ENCODE assay signal across 14 cellular contexts in the genomic region with DNA sequence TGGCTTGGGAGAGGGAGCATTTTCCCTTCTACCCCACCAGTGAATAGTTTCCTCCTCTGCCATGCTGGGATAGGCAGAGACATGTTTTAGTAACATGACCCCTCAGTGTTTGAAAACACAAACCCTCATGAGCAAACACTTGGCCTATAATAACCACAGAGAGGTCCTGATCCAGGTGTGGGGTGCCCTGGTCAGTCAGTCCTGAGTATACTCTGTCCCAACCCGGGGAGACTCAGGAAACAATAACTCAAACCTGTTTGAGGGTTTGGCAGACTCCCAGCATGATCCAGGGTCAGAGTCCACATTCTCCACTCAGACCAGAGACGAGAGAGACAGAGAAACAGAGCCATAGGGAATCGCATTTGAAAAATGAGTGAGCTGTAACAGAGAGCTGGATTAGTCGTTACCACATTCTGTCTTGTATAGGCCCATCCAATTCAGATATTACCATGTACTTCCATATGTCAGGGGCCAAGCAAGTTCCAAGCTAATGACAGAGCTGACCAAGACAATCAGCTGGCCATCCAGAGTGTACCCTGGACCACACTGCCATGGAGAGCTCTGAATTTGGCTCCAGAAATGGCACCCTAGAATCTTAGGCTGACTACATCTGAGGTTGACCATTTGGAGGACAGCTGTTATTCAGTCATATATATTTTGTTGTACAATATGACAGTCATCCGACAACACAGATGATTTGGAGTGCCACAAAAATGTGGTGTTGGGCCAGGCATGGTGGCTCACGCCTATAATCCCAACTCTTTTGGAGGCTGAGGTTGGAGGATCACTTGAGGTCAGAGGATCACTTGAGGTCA. TPM values are rescaled to one million over a fixed set of nuclear protein-coding genes. Genes with fewer than 3 reads are reported as not detected.
DNase-seq lines count a peak whose midpoint lies in the region; ATAC-seq and TF ChIP-seq lines count a peak whose summit lies in the region.
"Had no signal": no experiment of that assay in that cellular context is flagged by ENCODE, and none has a peak within 500 bp of the region (broad histone marks: within the 10 kb centered on the region; RNA-seq: fewer than 3 reads in every experiment).

No MANE protein-coding gene starts in this region.

- TF ChIP-seq POLR2A in body of pancreas (IDR thresholded peaks at IDR 0.05): peak in 2 of 3 donors; percentile 17 to 26

- H3K36me3 ChIP-seq in body of pancreas (replicated peaks in 1 of 2; ENCODE audit: insufficient read depth in 1 of 2, low read depth in 2 of 2): no peaks in the 10 kb centered on the region

- H3K4me1 ChIP-seq in body of pancreas: peaks cover 60% of the 10 kb centered on the region

- ATAC-seq in body of pancreas (peak; percentile 83), HG03354 (IDR thresholded peaks at IDR 0.05; ENCODE audit: poor library complexity, severe bottlenecking, unreplicated experiment) (no peak)
- ATAC-seq: activated CD8-positive, alpha-beta memory T cell treated with anti-CD3 and anti-CD28 coated beads, Interleukin-2, amount 10 ng/mL, durations not matched to agents 7 days and 5 days; Panc1 had no signal

- WGBS in body of pancreas, 2 donors: 39 to 41% methylated on average over 6 of the region's 6 CpGs

- H3K27ac ChIP-seq in 22Rv1 (peak overlapping the region; percentile 32), body of pancreas (peak overlapping the region; percentile 77 to 88 (median 84))

- TF ChIP-seq CTCF in 22Rv1 (IDR thresholded peaks at IDR 0.05) (no peak), body of pancreas (IDR thresholded peaks at IDR 0.05) (no peak)

- H3K4me3 ChIP-seq in body of pancreas: no peak overlapping the region

- peak; percentile 95 for DNase-seq in HuH-7.5 (ENCODE audit: low spot score)
- peak; percentile 88 to 94 (median 92) for DNase-seq in body of pancreas
- DNase-seq in lung microvascular endothelial cell (ENCODE audit: low read depth in 2 of 2): peak; percentile 24 to 28
- no peak for DNase-seq in KG1 (lab: John Stamatoyannopoulos, UW)
- DNase-seq in Kasumi-1 (lab: John Stamatoyannopoulos, UW): no peak
- no peak for DNase-seq in NCI-H1436 treated with DMSO at 0.1 percent for 48 hours (lab: John Stamatoyannopoulos, UW)
- DNase-seq: activated CD8-positive, alpha-beta memory T cell treated with anti-CD3 and anti-CD28 coated beads, Interleukin-2, amount 10 ng/mL, durations not matched to agents 7 days and 5 days; activated naive CD8-positive, alpha-beta T cell treated with anti-CD3 and anti-CD28 coated beads, Interleukin-2, amount 10 ng/mL, durations not matched to agents 7 days and 5 days; GF-D8; NCI-H1694 treated with DMSO at 0.1 percent for 48 hours; trophoblast cell had no signal

- H3K27me3 ChIP-seq in body of pancreas: no peaks in the 10 kb centered on the region

- intact Hi-C loops in body of pancreas (cut with DNase I): no loop called here

- no peaks in the 10 kb centered on the region for H3K9me3 ChIP-seq in body of pancreas

RNA-seq across cellular contexts. Expression of gene CA9, which starts 4.2 kb away (rescaled TPM):
- total RNA-seq in body of pancreas: 10 to 100 TPM in 1 of 2 donors, 1 to 10 TPM in 1; 2.6 to 21.8 TPM
- total RNA-seq in lung microvascular endothelial cell: 0.22 TPM in 1 of 2 replicates, not detected in the other

RNA-seq across cellular contexts. Expression of gene ARHGEF39, which starts 4.5 kb away (rescaled TPM):
- total RNA-seq in body of pancreas (under 1 TPM in 1 of 2 donors, not detected in 1; 0.26 TPM), lung microvascular endothelial cell (under 0.01 and 0.44 TPM in 2 replicates)

RNA-seq across cellular contexts. Expression of gene CCDC107, which starts 11.4 kb away (rescaled TPM):
- total RNA-seq in body of pancreas: 10 to 100 TPM; 15.8 to 42.2 TPM
- total RNA-seq in lung microvascular endothelial cell: 10.9 and 16.9 TPM in 2 replicates

RNA-seq across cellular contexts. Expression of gene RMRP, which starts 11.7 kb away (rescaled TPM):
- total RNA-seq in body of pancreas (1,000 to 10,000 TPM in 1 of 2 donors, 100 to 1,000 TPM in 1; 887 to 2,577 TPM), lung microvascular endothelial cell (215,777 and 328,792 TPM in 2 replicates)

RNA-seq across cellular contexts. Expression of gene SIT1, which starts 18.8 kb away (rescaled TPM):
- total RNA-seq in body of pancreas (under 1 TPM in 1 of 2 donors, not detected in 1; 0.26 TPM), lung microvascular endothelial cell (not detected in 2 replicates)

Comparison
In these comparisons a context has a peak if more than half of its experiments do, and no peak if none do; other contexts are left out.
1. DNase-seq: peak in HuH-7.5 (single experiment), body of pancreas (4 of 4) and lung microvascular endothelial cell (2 of 2); none in KG1 (single experiment), Kasumi-1 (0 of 2) and NCI-H1436 treated with DMSO at 0.1 percent for 48 hours (single experiment).